8 cellular contexts compared by ENCODE assay signal in the genomic region with DNA sequence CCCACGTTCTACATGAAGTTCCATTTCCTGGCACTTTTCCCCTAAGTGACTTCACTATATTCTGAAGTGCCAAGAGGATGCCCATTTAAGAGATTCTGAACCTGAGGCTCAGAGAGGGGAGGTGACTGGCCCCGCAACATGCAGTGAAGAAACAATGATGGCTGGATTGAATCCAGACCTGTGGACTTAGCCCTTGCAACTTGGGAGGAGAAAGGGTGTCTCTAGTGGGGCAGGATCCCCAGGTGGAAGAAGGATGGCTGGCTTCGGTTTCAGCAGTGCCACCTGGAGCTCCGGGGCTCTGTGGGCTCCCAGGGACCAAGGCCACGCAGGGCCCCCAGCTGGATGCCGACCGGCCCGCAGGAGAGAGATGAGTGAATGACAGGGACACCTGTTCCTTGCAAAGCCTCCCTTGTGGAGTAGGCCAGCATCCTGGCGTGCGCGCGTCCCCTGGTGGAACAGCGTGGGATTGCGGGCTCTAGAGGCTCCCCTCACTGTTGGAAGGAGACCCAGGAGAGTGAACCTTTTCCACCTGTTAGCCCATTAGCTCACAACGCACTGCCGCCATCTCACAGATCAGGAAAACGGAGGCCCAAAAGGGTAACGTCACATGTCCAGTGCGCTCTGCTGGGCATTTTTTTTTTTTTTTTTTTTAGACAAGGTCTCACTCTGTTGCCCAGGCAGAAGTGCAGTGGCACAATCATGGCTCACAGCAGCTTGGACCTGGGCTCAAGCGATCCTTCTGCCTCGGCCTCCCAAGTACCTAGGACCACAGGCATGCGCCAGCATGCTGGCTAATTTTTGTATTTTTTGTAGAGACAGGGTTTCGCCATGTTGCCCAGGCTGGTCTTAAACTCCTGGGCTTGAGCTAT.
DNase-seq lines count a peak whose midpoint lies in the region; ATAC-seq and TF ChIP-seq lines count a peak whose summit lies in the region.

No MANE protein-coding gene starts in this region.

- no peak overlapping the region for H3K4me3 ChIP-seq in AG09309 (ENCODE audit: control insufficient read depth, low read depth, low read length)

- no peak overlapping the region for H3K27ac Mint-ChIP-seq in activated CD4-positive, alpha-beta memory T cell treated with anti-CD3 and anti-CD28 coated beads, Interleukin-2, amount 10 ng/mL, durations not matched to agents 7 days and 5 days

- peak; percentile 72 for TF ChIP-seq CTCF in AG09309 (IDR thresholded peaks at IDR 0.05; ENCODE audit: control insufficient read depth, insufficient read depth, low read depth, low read length, missing control alignments)

- ATAC-seq in GM21515 (IDR thresholded peaks at IDR 0.05; ENCODE audit: unreplicated experiment) (peak; percentile 48), HG03521 (IDR thresholded peaks at IDR 0.05; ENCODE audit: unreplicated experiment) (no peak)

- peaks cover 57% of the 10 kb centered on the region for H3K4me1 Mint-ChIP-seq in activated CD4-positive, alpha-beta memory T cell treated with anti-CD3 and anti-CD28 coated beads, Interleukin-2, amount 10 ng/mL, durations not matched to agents 7 days and 5 days

- no peak for DNase-seq in AG09309 (ENCODE audit: low read depth)
- peak; percentile 40 for DNase-seq in NCI-H524 treated with DMSO at 0.1 percent for 48 hours (lab: John Stamatoyannopoulos, UW)
- DNase-seq in activated CD4-positive, alpha-beta memory T cell treated with anti-CD3 and anti-CD28 coated beads, Interleukin-2, amount 10 ng/mL, durations not matched to agents 7 days and 5 days, result peak; percentile 82
- peak; percentile 87 for DNase-seq in ecto neural progenitor cell (ENCODE audit: low spot score)
- DNase-seq in mucosa of gallbladder (ENCODE audit: low spot score), result peak; percentile 66
- peak; percentile 61 for DNase-seq in stimulated activated naive CD4-positive, alpha-beta T cell treated with Interleukin-2 at 50 U/mL for 16 hours (lab: John Stamatoyannopoulos, UW)

- POLR2A ChIA-PET in activated CD4-positive, alpha-beta memory T cell treated with anti-CD3 and anti-CD28 coated beads, Interleukin-2, amount 10 ng/mL, durations not matched to agents 7 days and 5 days (lab: Charles Lee), result interaction anchor here (0.8 to 2.0 kb wide), 4 partner anchors 8 to 104 kb away, joined by 3 to 5 read pairs (median 4); no protein-coding TSS in a partner anchor

- no peak overlapping the region for H3K4me3 Mint-ChIP-seq in activated CD4-positive, alpha-beta memory T cell treated with anti-CD3 and anti-CD28 coated beads, Interleukin-2, amount 10 ng/mL, durations not matched to agents 7 days and 5 days

- no peaks in the 10 kb centered on the region for H3K9me3 Mint-ChIP-seq in activated CD4-positive, alpha-beta memory T cell treated with anti-CD3 and anti-CD28 coated beads, Interleukin-2, amount 10 ng/mL, durations not matched to agents 7 days and 5 days

- H3K27me3 Mint-ChIP-seq in activated CD4-positive, alpha-beta memory T cell treated with anti-CD3 and anti-CD28 coated beads, Interleukin-2, amount 10 ng/mL, durations not matched to agents 7 days and 5 days, result no peaks in the 10 kb centered on the region

- CTCF ChIA-PET in activated CD4-positive, alpha-beta memory T cell treated with anti-CD3 and anti-CD28 coated beads, Interleukin-2, amount 10 ng/mL, durations not matched to agents 7 days and 5 days (lab: Charles Lee), result interaction anchor here (0.6 to 5.5 kb wide), 14 partner anchors 8 to 456 kb away, joined by 3 to 46 read pairs (median 5); a partner anchor contains a TSS

- peaks cover 13% of the 10 kb centered on the region for H3K36me3 Mint-ChIP-seq in activated CD4-positive, alpha-beta memory T cell treated with anti-CD3 and anti-CD28 coated beads, Interleukin-2, amount 10 ng/mL, durations not matched to agents 7 days and 5 days (ENCODE audit: low read depth)
